ENCODE assay signal across 8 cellular contexts in genomic region chr7:150978136-150978789, GRCh38. TPM values are rescaled to one million over a fixed set of nuclear protein-coding genes. Genes with fewer than 3 reads are reported as not detected.
DNase-seq lines count a peak whose midpoint lies in the region; ATAC-seq and TF ChIP-seq lines count a peak whose summit lies in the region.

A gene with protein sequence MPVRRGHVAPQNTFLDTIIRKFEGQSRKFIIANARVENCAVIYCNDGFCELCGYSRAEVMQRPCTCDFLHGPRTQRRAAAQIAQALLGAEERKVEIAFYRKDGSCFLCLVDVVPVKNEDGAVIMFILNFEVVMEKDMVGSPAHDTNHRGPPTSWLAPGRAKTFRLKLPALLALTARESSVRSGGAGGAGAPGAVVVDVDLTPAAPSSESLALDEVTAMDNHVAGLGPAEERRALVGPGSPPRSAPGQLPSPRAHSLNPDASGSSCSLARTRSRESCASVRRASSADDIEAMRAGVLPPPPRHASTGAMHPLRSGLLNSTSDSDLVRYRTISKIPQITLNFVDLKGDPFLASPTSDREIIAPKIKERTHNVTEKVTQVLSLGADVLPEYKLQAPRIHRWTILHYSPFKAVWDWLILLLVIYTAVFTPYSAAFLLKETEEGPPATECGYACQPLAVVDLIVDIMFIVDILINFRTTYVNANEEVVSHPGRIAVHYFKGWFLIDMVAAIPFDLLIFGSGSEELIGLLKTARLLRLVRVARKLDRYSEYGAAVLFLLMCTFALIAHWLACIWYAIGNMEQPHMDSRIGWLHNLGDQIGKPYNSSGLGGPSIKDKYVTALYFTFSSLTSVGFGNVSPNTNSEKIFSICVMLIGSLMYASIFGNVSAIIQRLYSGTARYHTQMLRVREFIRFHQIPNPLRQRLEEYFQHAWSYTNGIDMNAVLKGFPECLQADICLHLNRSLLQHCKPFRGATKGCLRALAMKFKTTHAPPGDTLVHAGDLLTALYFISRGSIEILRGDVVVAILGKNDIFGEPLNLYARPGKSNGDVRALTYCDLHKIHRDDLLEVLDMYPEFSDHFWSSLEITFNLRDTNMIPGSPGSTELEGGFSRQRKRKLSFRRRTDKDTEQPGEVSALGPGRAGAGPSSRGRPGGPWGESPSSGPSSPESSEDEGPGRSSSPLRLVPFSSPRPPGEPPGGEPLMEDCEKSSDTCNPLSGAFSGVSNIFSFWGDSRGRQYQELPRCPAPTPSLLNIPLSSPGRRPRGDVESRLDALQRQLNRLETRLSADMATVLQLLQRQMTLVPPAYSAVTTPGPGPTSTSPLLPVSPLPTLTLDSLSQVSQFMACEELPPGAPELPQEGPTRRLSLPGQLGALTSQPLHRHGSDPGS (minus strand): TSS chr7:150978321. CDS start chr7:150977913, 408 bp downstream.

- no peak for ATAC-seq in left lobe of liver
- ATAC-seq in GM18868 (IDR thresholded peaks at IDR 0.05; ENCODE audit: unreplicated experiment), result no peak

- no peak for TF ChIP-seq CTCF in epithelial cell of proximal tubule (conservative IDR thresholded peaks at IDR 0.05; ENCODE audit: low read depth, low read length)

- H3K9me3 Mint-ChIP-seq in T-helper 2 cell treated with Interferon-gamma antibody and Interleukin-4, amounts not matched to agents 5 μg/mL and 100 μg/mL, for 36 hours, result no peaks in the 10 kb centered on the region

- peak; percentile 25 for DNase-seq in DMS114 treated with DMSO at 0.1 percent for 48 hours (lab: John Stamatoyannopoulos, UW; ENCODE audit: unreplicated experiment)
- DNase-seq in NCI-H1105 (lab: John Stamatoyannopoulos, UW), result peak; percentile 91
- DNase-seq in T-helper 2 cell treated with Interferon-gamma antibody and Interleukin-4, amounts not matched to agents 5 μg/mL and 100 μg/mL, for 36 hours (ENCODE audit: low spot score), result no peak
- DNase-seq in epithelial cell of proximal tubule (ENCODE audit: low read depth), result no peak
- DNase-seq in nucleus accumbens (lab: John Stamatoyannopoulos, UW), result peak in 47 of 56 donors; percentile 16 to 84 (median 60)
- no peak for DNase-seq in GDM1 (lab: John Stamatoyannopoulos, UW)
- no peak for DNase-seq in left lobe of liver (ENCODE audit: low spot score)

- peaks cover 67% of the 10 kb centered on the region for H3K27me3 Mint-ChIP-seq in T-helper 2 cell treated with Interferon-gamma antibody and Interleukin-4, amounts not matched to agents 5 μg/mL and 100 μg/mL, for 36 hours (ENCODE audit: low read depth)

- peaks cover 17% of the 10 kb centered on the region for H3K4me1 Mint-ChIP-seq in T-helper 2 cell treated with Interferon-gamma antibody and Interleukin-4, amounts not matched to agents 5 μg/mL and 100 μg/mL, for 36 hours (ENCODE audit: low read depth)

- H3K36me3 Mint-ChIP-seq in T-helper 2 cell treated with Interferon-gamma antibody and Interleukin-4, amounts not matched to agents 5 μg/mL and 100 μg/mL, for 36 hours (ENCODE audit: low read depth), result no peaks in the 10 kb centered on the region

- H3K4me3 ChIP-seq in epithelial cell of proximal tubule (ENCODE audit: low read depth, low read length), result peak within 1 kb of the TSS; percentile 8

- H3K27ac Mint-ChIP-seq in T-helper 2 cell treated with Interferon-gamma antibody and Interleukin-4, amounts not matched to agents 5 μg/mL and 100 μg/mL, for 36 hours, result peak within 1 kb of the TSS; percentile 67

- peak within 1 kb of the TSS; percentile 69 for H3K4me3 Mint-ChIP-seq in T-helper 2 cell treated with Interferon-gamma antibody and Interleukin-4, amounts not matched to agents 5 μg/mL and 100 μg/mL, for 36 hours

RNA-seq across cellular contexts. Expression of the gene that starts here (rescaled TPM):
- 1.9 TPM in 2 replicates for total RNA-seq in epithelial cell of proximal tubule
- 0.28 TPM for total RNA-seq in left lobe of liver

Comparison
In these comparisons a context has a peak if more than half of its experiments do, and no peak if none do; other contexts are left out.
1. DNase-seq: peak in DMS114 treated with DMSO at 0.1 percent for 48 hours (single experiment), NCI-H1105 (single experiment) and nucleus accumbens (47 of 56); none in T-helper 2 cell treated with Interferon-gamma antibody and Interleukin-4, amounts not matched to agents 5 μg/mL and 100 μg/mL, for 36 hours (single experiment), epithelial cell of proximal tubule (single experiment), GDM1 (single experiment) and left lobe of liver (single experiment).